ENCODE assay signal across 11 cellular contexts in the genomic region with DNA sequence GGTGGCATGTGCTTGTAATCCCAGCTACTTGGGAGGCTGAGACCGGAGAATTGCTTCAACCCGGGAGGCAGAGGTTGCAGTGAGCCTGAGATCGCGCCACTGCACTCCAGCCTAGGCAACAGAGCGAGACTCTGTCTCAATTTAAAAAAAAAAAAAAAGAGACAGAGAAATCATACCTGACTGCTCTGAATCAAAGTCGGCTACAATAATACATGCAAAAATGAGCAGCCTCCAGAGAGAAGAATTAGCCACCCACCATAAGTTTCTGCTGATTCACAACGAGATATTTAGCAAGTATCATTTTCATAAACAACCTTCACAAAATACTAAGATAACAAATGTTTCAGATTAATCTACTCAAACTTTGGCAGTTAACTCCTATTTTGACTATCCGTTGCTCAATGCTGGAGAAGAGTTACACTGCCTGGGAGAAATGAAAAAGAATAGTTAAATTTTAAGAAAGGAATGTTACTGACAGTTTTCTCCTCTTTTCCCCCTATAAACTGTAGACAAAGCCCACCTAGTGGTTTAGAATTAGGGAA. TPM values are rescaled to one million over a fixed set of nuclear protein-coding genes. Genes with fewer than 3 reads are reported as not detected.
DNase-seq lines count a peak whose midpoint lies in the region; ATAC-seq, FAIRE-seq and TF ChIP-seq lines count a peak whose summit lies in the region.
"Had no signal": no experiment of that assay in that cellular context is flagged by ENCODE, and none has a peak within 500 bp of the region (broad histone marks: within the 10 kb centered on the region; RNA-seq: fewer than 3 reads in every experiment).

No MANE protein-coding gene starts in this region.

- H3K9me1 ChIP-seq in keratinocyte (ENCODE audit: control insufficient read depth, extremely low read depth, insufficient read depth, low read length): no peaks in the 10 kb centered on the region

- H3K9ac ChIP-seq in keratinocyte (ENCODE audit: control insufficient read depth, extremely low read depth, insufficient read depth, low read length) (no peak overlapping the region), HepG2 (ENCODE audit: insufficient read depth, low read depth, low read length) (no peak overlapping the region)

- H3K27ac ChIP-seq in keratinocyte (ENCODE audit: control insufficient read depth, insufficient read depth, low read length) (no peak overlapping the region), HepG2 (ENCODE audit: extremely low read length, insufficient read depth, low read length) (no peak overlapping the region)

- H3K4me2 ChIP-seq in keratinocyte (ENCODE audit: control insufficient read depth, extremely low read depth, insufficient read depth, low read depth, low read length) (peak overlapping the region; percentile 85), HepG2 (ENCODE audit: low read depth, low read length) (no peak overlapping the region)

- ATAC-seq in activated naive CD8-positive, alpha-beta T cell treated with anti-CD3 and anti-CD28 coated beads, Interleukin-2, amount 50 U/mL, for 24 hours: no peak
- no peak for ATAC-seq in HepG2
- no peak for ATAC-seq in stimulated activated naive B cell treated with anti-CD40 and anti-IgM and Interleukin-4, amounts not matched to agents 10 μg/mL and 1 μg/mL and 100 μg/mL, for 72 hours (replicated peaks)

- H3K79me2 ChIP-seq in keratinocyte (ENCODE audit: control insufficient read depth, insufficient read depth, low read length) (no peaks in the 10 kb centered on the region), HepG2 (ENCODE audit: insufficient read depth, low read length) (no peaks in the 10 kb centered on the region)

- in situ Hi-C loops in HepG2 (cut with HindIII; ENCODE audit: extremely low pct_ligation_motif_present, low pct_unique_long_range_greater_than_20kb): no loop called here

- H3K36me3 ChIP-seq in keratinocyte (ENCODE audit: control insufficient read depth in 2 of 2, extremely low read depth in 1 of 2, insufficient read depth in 2 of 2, low read length in 2 of 2): no peaks in the 10 kb centered on the region
- no peaks in the 10 kb centered on the region for H3K36me3 ChIP-seq in HepG2 (replicated peaks in 1 of 2; ENCODE audit: control insufficient read depth in 1 of 2, insufficient read depth in 2 of 2, low read length in 2 of 2)

- TF ChIP-seq EP300 in HepG2 (IDR thresholded peaks at IDR 0.05; ENCODE audit: low read depth in 2 of 2, low read length in 2 of 2): no peak
- TF ChIP-seq EP300 in HepG2 (CRISPR knock-in tag; IDR thresholded peaks at IDR 0.05; ENCODE audit: borderline replicate concordance): no peak

- POLR2A ChIA-PET in HEK293T (lab: Yijun Ruan, JAX) (interaction anchor here (0.9 to 2.8 kb wide), 4 partner anchors 14 to 83 kb away, joined by 3 to 19 read pairs (median 3); a partner anchor contains a TSS), HepG2 (lab: Yijun Ruan, JAX) (no interaction called here)

- H3K4me3 ChIP-seq in keratinocyte (ENCODE audit: control insufficient read depth in 2 of 3, extremely low read depth in 1 of 3, insufficient read depth in 2 of 3, low read depth in 1 of 3, low read length in 3 of 3): peak overlapping the region in 1 of 3 experiments; percentile 72
- no peak overlapping the region for H3K4me3 ChIP-seq in HepG2 (replicated peaks in 1 of 3; ENCODE audit: insufficient read depth in 1 of 3, low read depth in 2 of 3, low read length in 3 of 3)

- DNase-seq in AG09319 (ENCODE audit: extremely low read depth, low read depth): peak; percentile 29
- no peak for DNase-seq in HEK293T (ENCODE audit: extremely low spot score)
- no peak for DNase-seq in activated naive CD8-positive, alpha-beta T cell treated with anti-CD3 and anti-CD28 coated beads, Interleukin-2, amount 50 U/mL, for 24 hours
- DNase-seq in keratinocyte (ENCODE audit: low read depth, low spot score): no peak
- DNase-seq in activated T-cell treated with anti-CD3 and anti-CD28 coated beads, Interleukin-2, amount 50 U/mL, for 24 hours: no peak
- no peak for DNase-seq in activated naive CD4-positive, alpha-beta T cell treated with anti-CD3 and anti-CD28 coated beads, Interleukin-2, amount 10 ng/mL, durations not matched to agents 7 days and 5 days
- no peak for DNase-seq in HepG2 (ENCODE audit: low spot score)
- DNase-seq in stimulated activated naive B cell treated with anti-CD40 and anti-IgM and Interleukin-4, amounts not matched to agents 10 μg/mL and 1 μg/mL and 100 μg/mL, for 72 hours: no peak
- DNase-seq: activated naive CD4-positive, alpha-beta T cell treated with Interleukin-2 at 50 U/mL for 16 hours; NCI-H226 had no signal

- no peak for TF ChIP-seq POLR2A in HepG2 (IDR thresholded peaks at IDR 0.05; ENCODE audit: insufficient read depth in 1 of 2, low read depth in 2 of 2, low read length in 2 of 2)

- FAIRE-seq in keratinocyte (lab: Jason Lieb, UNC): no peak
- FAIRE-seq in HepG2 (lab: Jason Lieb, UNC): no peak
- FAIRE-seq: GM12891 had no signal

- H4K20me1 ChIP-seq in keratinocyte (ENCODE audit: control insufficient read depth, extremely low read depth, insufficient read depth, low read length): no peaks in the 10 kb centered on the region
- H4K20me1 ChIP-seq in HepG2 (ENCODE audit: insufficient read depth, low read length): no peaks in the 10 kb centered on the region

- WGBS in HepG2 (ENCODE audit: low lambda C conversion rate): 46% methylated on average over 8 of the region's 8 CpGs

- intact Hi-C loops in HepG2 (cut with micrococcal nuclease; ENCODE audit: unreplicated experiment): loop anchor here (2.0 kb wide), 1 partner anchor 37 kb away; no protein-coding TSS in a partner anchor

- no peaks in the 10 kb centered on the region for H3K36me3 Mint-ChIP-seq in activated naive CD8-positive, alpha-beta T cell treated with anti-CD3 and anti-CD28 coated beads, Interleukin-2, amount 50 U/mL, for 24 hours (ENCODE audit: low read depth)
- no peaks in the 10 kb centered on the region for H3K36me3 Mint-ChIP-seq in activated T-cell treated with anti-CD3 and anti-CD28 coated beads, Interleukin-2, amount 50 U/mL, for 24 hours (ENCODE audit: low read depth)
- H3K36me3 Mint-ChIP-seq in activated naive CD4-positive, alpha-beta T cell treated with anti-CD3 and anti-CD28 coated beads, Interleukin-2, amount 10 ng/mL, durations not matched to agents 7 days and 5 days: no peaks in the 10 kb centered on the region
- peaks cover 0 to 1% of the 10 kb centered on the region in 2 donors for H3K36me3 Mint-ChIP-seq in stimulated activated naive B cell treated with anti-CD40 and anti-IgM and Interleukin-4, amounts not matched to agents 10 μg/mL and 1 μg/mL and 100 μg/mL, for 72 hours

- CTCF ChIA-PET in HEK293T (lab: Yijun Ruan, JAX) (interaction anchor here (2.4 kb wide), 1 partner anchor 93 kb away, joined by 6 read pairs; no protein-coding TSS in a partner anchor), HepG2 (lab: Yijun Ruan, JAX; ENCODE audit: low intra/inter-chr PET ratio, low total read pairs) (no interaction called here)
- CTCF ChIA-PET in activated naive CD4-positive, alpha-beta T cell treated with anti-CD3 and anti-CD28 coated beads, Interleukin-2, amount 10 ng/mL, durations not matched to agents 7 days and 5 days (lab: Charles Lee): interaction anchor here (1.3 kb wide), 1 partner anchor 51 kb away, joined by 3 read pairs; no protein-coding TSS in a partner anchor

- peak overlapping the region; percentile 14 for H3K4me3 Mint-ChIP-seq in activated naive CD8-positive, alpha-beta T cell treated with anti-CD3 and anti-CD28 coated beads, Interleukin-2, amount 50 U/mL, for 24 hours
- no peak overlapping the region for H3K4me3 Mint-ChIP-seq in activated T-cell treated with anti-CD3 and anti-CD28 coated beads, Interleukin-2, amount 50 U/mL, for 24 hours
- no peak overlapping the region for H3K4me3 Mint-ChIP-seq in activated naive CD4-positive, alpha-beta T cell treated with anti-CD3 and anti-CD28 coated beads, Interleukin-2, amount 10 ng/mL, durations not matched to agents 7 days and 5 days
- no peak overlapping the region for H3K4me3 Mint-ChIP-seq in stimulated activated naive B cell treated with anti-CD40 and anti-IgM and Interleukin-4, amounts not matched to agents 10 μg/mL and 1 μg/mL and 100 μg/mL, for 72 hours

- H3K27ac Mint-ChIP-seq in activated naive CD8-positive, alpha-beta T cell treated with anti-CD3 and anti-CD28 coated beads, Interleukin-2, amount 50 U/mL, for 24 hours: no peak overlapping the region
- no peak overlapping the region for H3K27ac Mint-ChIP-seq in activated T-cell treated with anti-CD3 and anti-CD28 coated beads, Interleukin-2, amount 50 U/mL, for 24 hours
- H3K27ac Mint-ChIP-seq in activated naive CD4-positive, alpha-beta T cell treated with anti-CD3 and anti-CD28 coated beads, Interleukin-2, amount 10 ng/mL, durations not matched to agents 7 days and 5 days: no peak overlapping the region
- H3K27ac Mint-ChIP-seq in stimulated activated naive B cell treated with anti-CD40 and anti-IgM and Interleukin-4, amounts not matched to agents 10 μg/mL and 1 μg/mL and 100 μg/mL, for 72 hours: no peak overlapping the region

- H2AFZ ChIP-seq in keratinocyte (ENCODE audit: control insufficient read depth, low read length): no peak overlapping the region
- H2AFZ ChIP-seq in HepG2 (ENCODE audit: low read length): no peak overlapping the region

- peaks cover 30% of the 10 kb centered on the region for H3K4me1 Mint-ChIP-seq in activated naive CD8-positive, alpha-beta T cell treated with anti-CD3 and anti-CD28 coated beads, Interleukin-2, amount 50 U/mL, for 24 hours
- peaks cover 37% of the 10 kb centered on the region for H3K4me1 Mint-ChIP-seq in activated T-cell treated with anti-CD3 and anti-CD28 coated beads, Interleukin-2, amount 50 U/mL, for 24 hours (ENCODE audit: low read depth)
- peaks cover 15% of the 10 kb centered on the region for H3K4me1 Mint-ChIP-seq in activated naive CD4-positive, alpha-beta T cell treated with anti-CD3 and anti-CD28 coated beads, Interleukin-2, amount 10 ng/mL, durations not matched to agents 7 days and 5 days
- H3K4me1 Mint-ChIP-seq in stimulated activated naive B cell treated with anti-CD40 and anti-IgM and Interleukin-4, amounts not matched to agents 10 μg/mL and 1 μg/mL and 100 μg/mL, for 72 hours: peaks cover 6 to 12% of the 10 kb centered on the region in 2 donors

- no peak for TF ChIP-seq RAD21 in HepG2 (CRISPR knock-in tag; IDR thresholded peaks at IDR 0.05)

- TF ChIP-seq CTCF in AG09319 (IDR thresholded peaks at IDR 0.05; ENCODE audit: low read depth, low read length): no peak
- no peak for TF ChIP-seq CTCF in keratinocyte (optimal IDR thresholded peaks at IDR 0.05 in 1 of 3, IDR thresholded peaks at IDR 0.05 in 1 of 3, conservative IDR thresholded peaks at IDR 0.05 in 1 of 3; ENCODE audit: extremely low read depth in 1 of 3, insufficient read depth in 2 of 3, low read length in 3 of 3)
- no peak for TF ChIP-seq CTCF in HepG2 (CRISPR knock-in tag; IDR thresholded peaks at IDR 0.05)

- H3K4me1 ChIP-seq in keratinocyte (ENCODE audit: control insufficient read depth, extremely low read depth, insufficient read depth, low read length) (peaks cover 26% of the 10 kb centered on the region), HepG2 (ENCODE audit: insufficient read depth, low read length) (peaks cover 7% of the 10 kb centered on the region; the same call in 1 of the 2 replicates)

- H3K9me3 Mint-ChIP-seq in activated naive CD8-positive, alpha-beta T cell treated with anti-CD3 and anti-CD28 coated beads, Interleukin-2, amount 50 U/mL, for 24 hours: no peaks in the 10 kb centered on the region
- no peaks in the 10 kb centered on the region for H3K9me3 Mint-ChIP-seq in activated T-cell treated with anti-CD3 and anti-CD28 coated beads, Interleukin-2, amount 50 U/mL, for 24 hours
- H3K9me3 Mint-ChIP-seq in activated naive CD4-positive, alpha-beta T cell treated with anti-CD3 and anti-CD28 coated beads, Interleukin-2, amount 10 ng/mL, durations not matched to agents 7 days and 5 days: no peaks in the 10 kb centered on the region
- H3K9me3 Mint-ChIP-seq in stimulated activated naive B cell treated with anti-CD40 and anti-IgM and Interleukin-4, amounts not matched to agents 10 μg/mL and 1 μg/mL and 100 μg/mL, for 72 hours: no peaks in the 10 kb centered on the region

- H3K27me3 Mint-ChIP-seq in activated naive CD8-positive, alpha-beta T cell treated with anti-CD3 and anti-CD28 coated beads, Interleukin-2, amount 50 U/mL, for 24 hours: peaks cover 9% of the 10 kb centered on the region
- peaks cover 34% of the 10 kb centered on the region for H3K27me3 Mint-ChIP-seq in activated T-cell treated with anti-CD3 and anti-CD28 coated beads, Interleukin-2, amount 50 U/mL, for 24 hours
- peaks cover 37% of the 10 kb centered on the region for H3K27me3 Mint-ChIP-seq in activated naive CD4-positive, alpha-beta T cell treated with anti-CD3 and anti-CD28 coated beads, Interleukin-2, amount 10 ng/mL, durations not matched to agents 7 days and 5 days
- peaks cover 0 to 5% of the 10 kb centered on the region in 2 donors for H3K27me3 Mint-ChIP-seq in stimulated activated naive B cell treated with anti-CD40 and anti-IgM and Interleukin-4, amounts not matched to agents 10 μg/mL and 1 μg/mL and 100 μg/mL, for 72 hours

- dilution Hi-C loops in keratinocyte (cut with MboI; ENCODE audit: extremely low pct_ligation_motif_present, low sequenced_read_pairs): no loop called here

- H3K9me3 ChIP-seq in keratinocyte (ENCODE audit: control insufficient read depth, low read depth, low read length) (no peaks in the 10 kb centered on the region), HepG2 (ENCODE audit: low read length) (no peaks in the 10 kb centered on the region)

- BruUV-seq in HepG2 (replicated peaks; lab: Mats Ljungman, UMichigan): no TSS peak

- no peaks in the 10 kb centered on the region for H3K27me3 ChIP-seq in keratinocyte (ENCODE audit: control insufficient read depth, extremely low read depth, insufficient read depth, low read length)
- H3K27me3 ChIP-seq in HepG2 (ENCODE audit: control insufficient read depth in 1 of 2, insufficient read depth in 2 of 2, low read length in 2 of 2): peaks cover 0 to 33% of the 10 kb centered on the region in 2 experiments

RNA-seq across cellular contexts. Expression of a gene that starts 1.5 kb away (rescaled TPM):
- polyA plus RNA-seq in keratinocyte (16.0 to 26.2 TPM (median 17.7 TPM) in 3 replicates), HepG2 (2011; rRNA removed) (not detected in 2 replicates)
- 148 TPM for polyA plus RNA-seq in keratinocyte (2011; ENCODE audit: low read depth)
- 20.5 and 33.5 TPM in 2 replicates for polyA plus RNA-seq in keratinocyte (2011; cell fraction: cytosol; rRNA removed)
- 19.3 and 20.9 TPM in 2 replicates for polyA plus RNA-seq in keratinocyte (2011; cell fraction: nucleus; rRNA removed)
- 17.4 and 34.2 TPM in 2 replicates for polyA plus RNA-seq in keratinocyte (2012; ENCODE audit: low replicate concordance)
- 14.0 to 28.3 TPM (median 27.6 TPM) in 3 replicates for polyA minus RNA-seq in keratinocyte
- 19.6 TPM for polyA minus RNA-seq in keratinocyte (2011; cell fraction: cytosol; rRNA and poly(A)+ RNA removed)
- polyA minus RNA-seq in keratinocyte (2011; cell fraction: nucleus; rRNA and poly(A)+ RNA removed): 12.1 and 18.3 TPM in 2 replicates
- 0.02 and 0.13 TPM in 2 replicates for total RNA-seq in HepG2 (2016; rRNA removed; fragmentation: Illumina TruSeq; extraction: Trizol)
- total RNA-seq in HepG2 (2016; cell fraction: cytosol; rRNA removed; fragmentation: Illumina TruSeq; extraction: Trizol; ENCODE audit: low read depth): 0.26 TPM in 1 of 2 replicates, not detected in the other
- total RNA-seq in HepG2 (2016; cell fraction: insoluble cytoplasmic fraction; rRNA removed; fragmentation: Illumina TruSeq; extraction: Trizol): 0.13 TPM in 1 of 2 replicates, not detected in the other
- 0.10 TPM in 1 of 2 replicates, not detected in the other for total RNA-seq in HepG2 (2016; cell fraction: membrane; rRNA removed; fragmentation: Illumina TruSeq; extraction: Trizol)
- total RNA-seq in HepG2 (2016; cell fraction: nucleus; rRNA removed; fragmentation: Illumina TruSeq; extraction: Trizol): not detected in 2 replicates
- polyA plus RNA-seq in HepG2 (2011; cell fraction: cytosol; rRNA removed): not detected in 2 replicates
- 0.29 TPM in 1 of 2 replicates, not detected in the other for polyA plus RNA-seq in HepG2 (2011; cell fraction: nucleus; rRNA removed)
- not detected in 2 replicates for polyA plus RNA-seq in HepG2 (2012)
- polyA plus RNA-seq in HepG2 (2016; cell fraction: cytosol; fragmentation: Illumina TruSeq; extraction: Trizol; ENCODE audit: low read depth): not detected in 2 replicates
- 0.20 TPM in 1 of 2 replicates, not detected in the other for polyA plus RNA-seq in HepG2 (2016; cell fraction: insoluble cytoplasmic fraction; fragmentation: Illumina TruSeq; extraction: Trizol; ENCODE audit: low read depth)
- polyA plus RNA-seq in HepG2 (2016; cell fraction: membrane; fragmentation: Illumina TruSeq; extraction: Trizol; ENCODE audit: low read depth): 0.16 TPM in 1 of 2 replicates, not detected in the other
- polyA plus RNA-seq in HepG2 (2016; cell fraction: nucleus; fragmentation: Illumina TruSeq; extraction: Trizol; ENCODE audit: insufficient read depth, low read depth): not detected in 2 replicates
- 20.2 TPM in 1 of 2 replicates, not detected in the other for polyA minus RNA-seq in HepG2 (2011; rRNA and poly(A)+ RNA removed; ENCODE audit: low replicate concordance)
- 0.18 and 0.49 TPM in 2 replicates for polyA minus RNA-seq in HepG2 (2011; cell fraction: cytosol; rRNA and poly(A)+ RNA removed)
- polyA minus RNA-seq in HepG2 (2011; cell fraction: nucleus; rRNA and poly(A)+ RNA removed): 0.26 TPM in 1 of 2 replicates, not detected in the other

RNA-seq across cellular contexts. Expression of a gene that starts 30.3 kb away (rescaled TPM):
- 18.8 to 35.3 TPM (median 23.7 TPM) in 3 replicates for polyA plus RNA-seq in keratinocyte
- polyA plus RNA-seq in keratinocyte (2011; ENCODE audit: low read depth): 95.5 TPM
- 21.6 and 39.5 TPM in 2 replicates for polyA plus RNA-seq in keratinocyte (2011; cell fraction: cytosol; rRNA removed)
- polyA plus RNA-seq in keratinocyte (2011; cell fraction: nucleus; rRNA removed): 14.3 and 17.9 TPM in 2 replicates
- polyA plus RNA-seq in keratinocyte (2012; ENCODE audit: low replicate concordance): 26.2 and 26.3 TPM in 2 replicates
- 2.2 to 20.0 TPM (median 13.4 TPM) in 3 replicates for polyA minus RNA-seq in keratinocyte
- polyA minus RNA-seq in keratinocyte (2011; cell fraction: cytosol; rRNA and poly(A)+ RNA removed): 14.4 TPM
- 4.1 and 9.5 TPM in 2 replicates for polyA minus RNA-seq in keratinocyte (2011; cell fraction: nucleus; rRNA and poly(A)+ RNA removed)
- 7.7 and 13.4 TPM in 2 replicates for total RNA-seq in HepG2 (2016; rRNA removed; fragmentation: Illumina TruSeq; extraction: Trizol)
- 2.3 and 2.8 TPM in 2 replicates for total RNA-seq in HepG2 (2016; cell fraction: cytosol; rRNA removed; fragmentation: Illumina TruSeq; extraction: Trizol; ENCODE audit: low read depth)
- 8.8 and 15.1 TPM in 2 replicates for total RNA-seq in HepG2 (2016; cell fraction: insoluble cytoplasmic fraction; rRNA removed; fragmentation: Illumina TruSeq; extraction: Trizol)
- 5.4 and 5.5 TPM in 2 replicates for total RNA-seq in HepG2 (2016; cell fraction: membrane; rRNA removed; fragmentation: Illumina TruSeq; extraction: Trizol)
- 4.0 and 5.0 TPM in 2 replicates for total RNA-seq in HepG2 (2016; cell fraction: nucleus; rRNA removed; fragmentation: Illumina TruSeq; extraction: Trizol)
- polyA plus RNA-seq in HepG2 (2011; rRNA removed): 4.5 and 5.0 TPM in 2 replicates
- polyA plus RNA-seq in HepG2 (2011; cell fraction: cytosol; rRNA removed): 1.6 and 3.5 TPM in 2 replicates
- polyA plus RNA-seq in HepG2 (2011; cell fraction: nucleus; rRNA removed): 2.3 and 2.6 TPM in 2 replicates
- 4.5 and 6.8 TPM in 2 replicates for polyA plus RNA-seq in HepG2 (2012)
- polyA plus RNA-seq in HepG2 (2016; cell fraction: cytosol; fragmentation: Illumina TruSeq; extraction: Trizol; ENCODE audit: low read depth): 1.2 and 2.3 TPM in 2 replicates
- 11.1 and 14.1 TPM in 2 replicates for polyA plus RNA-seq in HepG2 (2016; cell fraction: insoluble cytoplasmic fraction; fragmentation: Illumina TruSeq; extraction: Trizol; ENCODE audit: low read depth)
- polyA plus RNA-seq in HepG2 (2016; cell fraction: membrane; fragmentation: Illumina TruSeq; extraction: Trizol; ENCODE audit: low read depth): 2.8 and 3.0 TPM in 2 replicates
- 6.0 and 7.4 TPM in 2 replicates for polyA plus RNA-seq in HepG2 (2016; cell fraction: nucleus; fragmentation: Illumina TruSeq; extraction: Trizol; ENCODE audit: insufficient read depth, low read depth)
- 0.72 and 4.5 TPM in 2 replicates for polyA minus RNA-seq in HepG2 (2011; rRNA and poly(A)+ RNA removed; ENCODE audit: low replicate concordance)
- 2.8 and 3.5 TPM in 2 replicates for polyA minus RNA-seq in HepG2 (2011; cell fraction: cytosol; rRNA and poly(A)+ RNA removed)
- polyA minus RNA-seq in HepG2 (2011; cell fraction: nucleus; rRNA and poly(A)+ RNA removed): 4.2 and 4.7 TPM in 2 replicates

Comparison
In these comparisons a context has a peak if more than half of its experiments do, and no peak if none do; other contexts are left out.
1. RNA of a gene that starts 1.5 kb away (polyA plus RNA-seq): 16.0 to 148 TPM in keratinocyte; 0.16 to 0.29 TPM in HepG2; every median in the first group is over 10 times any median in the second.